18 cellular contexts compared by ENCODE assay signal in genomic region chr11:17371614-17372013, GRCh38. TPM values are rescaled to one million over a fixed set of nuclear protein-coding genes. Genes with fewer than 3 reads are reported as not detected.
DNase-seq lines count a peak whose midpoint lies in the region; TF ChIP-seq lines count a peak whose summit lies in the region.
"Had no signal": no experiment of that assay in that cellular context is flagged by ENCODE, and none has a peak within 500 bp of the region (broad histone marks: within the 10 kb centered on the region; RNA-seq: fewer than 3 reads in every experiment).

No MANE protein-coding gene starts in this region.

- H2AFZ ChIP-seq in osteoblast (ENCODE audit: low read length): no peak overlapping the region

- peak; percentile 38 for DNase-seq in DMS 273 (lab: John Stamatoyannopoulos, UW; ENCODE audit: unreplicated experiment)
- no peak for DNase-seq in DMS 273 treated with DMSO at 0.1 percent for 48 hours (lab: John Stamatoyannopoulos, UW)
- peak; percentile 61 for DNase-seq in astrocyte of the spinal cord (ENCODE audit: low read depth, low spot score)
- peak; percentile 35 for DNase-seq in foreskin melanocyte
- DNase-seq in middle frontal gyrus (ENCODE audit: extremely low spot score, low spot score): no peak
- no peak for DNase-seq in islet precursor cell
- DNase-seq in osteoblast (ENCODE audit: insufficient read length, low spot score, missing footprints): no peak
- DNase-seq: activated CD4-positive, alpha-beta T cell treated with anti-CD3 and anti-CD28 coated beads, Interleukin-2, amount 50 U/mL, for 1 hour; activated T-cell treated with anti-CD3 and anti-CD28 coated beads, Interleukin-2, amount 50 U/mL, for 24 hours; C1 segment of cervical spinal cord; lower lobe of right lung; NCI-H526; Peyer's patch; psoas muscle; stimulated activated naive CD4-positive, alpha-beta T cell; upper lobe of left lung had no signal

- no peak overlapping the region for H3K4me2 ChIP-seq in osteoblast (ENCODE audit: insufficient read depth, low read length)

- H3K4me3 ChIP-seq in HEK293 (ENCODE audit: low read depth, low read length) (no peak overlapping the region), astrocyte of the spinal cord (ENCODE audit: low read depth, low read length) (no peak overlapping the region), osteoblast (ENCODE audit: insufficient read depth, low read length) (no peak overlapping the region)
- H3K4me3 ChIP-seq: lower lobe of right lung, Peyer's patch, psoas muscle, upper lobe of left lung had no signal

- TF ChIP-seq CTCF in HEK293 (tag by site-specific recombination; IDR thresholded peaks at IDR 0.05): no peak
- TF ChIP-seq CTCF in astrocyte of the spinal cord (IDR thresholded peaks at IDR 0.05; ENCODE audit: low read depth, low read length): no peak
- TF ChIP-seq CTCF in osteoblast (IDR thresholded peaks at IDR 0.05; ENCODE audit: extremely low read depth, low read depth, low read length): no peak

- peaks cover 2% of the 10 kb centered on the region for H3K79me2 ChIP-seq in osteoblast (ENCODE audit: insufficient read depth, low read length)

- POLR2A ChIA-PET in HEK293 (lab: Yijun Ruan, JAX): no interaction called here

- H3K27me3 ChIP-seq in osteoblast (ENCODE audit: insufficient read depth, low read length): no peaks in the 10 kb centered on the region
- H3K27me3 ChIP-seq: Peyer's patch, upper lobe of left lung had no signal

- in situ Hi-C loops in astrocyte of the spinal cord (cut with HindIII; ENCODE audit: low sequenced_read_pairs): no loop called here

- no peak overlapping the region for H3K27ac ChIP-seq in HEK293 (ENCODE audit: extremely low read depth, low read depth, low read length)
- no peak overlapping the region for H3K27ac ChIP-seq in osteoblast (ENCODE audit: low read depth, low read length)
- H3K27ac ChIP-seq: 22Rv1, lower lobe of right lung, Peyer's patch, psoas muscle, upper lobe of left lung had no signal

- CTCF ChIA-PET in HEK293 (lab: Yijun Ruan, JAX): interaction anchor here (0.6 to 3.6 kb wide), 3 partner anchors 12 to 116 kb away, joined by 6 to 24 read pairs (median 11); no protein-coding TSS in a partner anchor

- H3K9me3 ChIP-seq in HEK293 (ENCODE audit: control insufficient read depth, insufficient read depth, low read depth, low read length) (no peaks in the 10 kb centered on the region), osteoblast (ENCODE audit: low read depth, low read length) (peaks cover 28% of the 10 kb centered on the region)

- H4K20me1 ChIP-seq in osteoblast (ENCODE audit: insufficient read depth, low read length): no peaks in the 10 kb centered on the region

- H3K4me1 ChIP-seq in HEK293 (ENCODE audit: control insufficient read depth, insufficient read depth, low read length) (no peaks in the 10 kb centered on the region), osteoblast (ENCODE audit: insufficient read depth, low read length) (no peaks in the 10 kb centered on the region)
- H3K4me1 ChIP-seq: lower lobe of right lung, Peyer's patch, upper lobe of left lung had no signal

- H3K36me3 ChIP-seq in HEK293 (ENCODE audit: control insufficient read depth in 2 of 2, insufficient read depth in 1 of 2, low read length in 2 of 2): peaks cover 0 to 94% of the 10 kb centered on the region in 2 experiments; a peak in 1 of 3 replicates
- H3K36me3 ChIP-seq in osteoblast (ENCODE audit: insufficient read depth, low read length): peaks cover 41% of the 10 kb centered on the region

TF ChIP-seq in HEK293, 187 proteins besides CTCF, POLR2A, EP300 and RAD21:
- TF ChIP-seq ZNF626 (tag by site-specific recombination; IDR thresholded peaks at IDR 0.05) (peak; percentile 95), ATF2 (tag by site-specific recombination; IDR thresholded peaks at IDR 0.05; ENCODE audit: low read depth) (no peak), ZNF280D (tag by site-specific recombination; IDR thresholded peaks at IDR 0.05) (peak; percentile 78; the same call in 1 of the 2 replicates), TRIM28 (IDR thresholded peaks at IDR 0.05; ENCODE audit: borderline replicate concordance, low read length) (peak; percentile 98; the same call in 1 of the 2 replicates), SETDB1 (IDR thresholded peaks at IDR 0.05; ENCODE audit: insufficient read length, low read length) (peak; percentile 94), ZNF549 (tag by site-specific recombination; IDR thresholded peaks at IDR 0.05) (peak; percentile 54; the same call in 1 of the 2 replicates), ZNF18 (tag by site-specific recombination; IDR thresholded peaks at IDR 0.05) (no peak)
TF ChIP-seq in HEK293: peak in this region for 5.

RNA-seq across cellular contexts. Expression of gene KCNJ11, which starts 16.8 kb away (rescaled TPM):
- total RNA-seq in osteoblast: under 0.01 TPM in 1 of 2 replicates, not detected in the other

RNA-seq across cellular contexts. Expression of gene NCR3LG1, which starts 20.0 kb away (rescaled TPM):
- total RNA-seq in osteoblast: 26.4 and 26.5 TPM in 2 replicates

Comparison
In these comparisons a context has a peak if more than half of its experiments do, and no peak if none do; other contexts are left out.
1. DNase-seq: peak in DMS 273 (single experiment), astrocyte of the spinal cord (single experiment) and foreskin melanocyte (single experiment); none in DMS 273 treated with DMSO at 0.1 percent for 48 hours (single experiment), middle frontal gyrus (single experiment), islet precursor cell (single experiment) and osteoblast (single experiment).